30 cellular contexts compared by ENCODE assay signal in genomic region chr10:45004661-45005060, GRCh38. TPM values are rescaled to one million over a fixed set of nuclear protein-coding genes. Genes with fewer than 3 reads are reported as not detected.
"Had no signal": no experiment of that assay in that cellular context is flagged by ENCODE, and none has a peak within 500 bp of the region (broad histone marks: within the 10 kb centered on the region; RNA-seq: fewer than 3 reads in every experiment).

No MANE protein-coding gene starts in this region.

- DNase-seq: naive B cell; naive thymus-derived CD8-positive, alpha-beta T cell; nephron progenitor cell; nucleus accumbens; pancreas; psoas muscle; right cardiac atrium; spleen; stimulated activated CD4-positive, alpha-beta T cell treated with anti-CD3 and anti-CD28 coated beads, Interleukin-12 subunit alpha, Interleukin-12 subunit beta, amount 100 ng/mL, for 4 hours; stimulated activated CD4-positive, alpha-beta T cell treated with anti-CD3 and anti-CD28 coated beads, Interleukin-1b, Interleukin-23, amount 100 ng/mL, for 48 hours; stimulated activated CD4-positive, alpha-beta T cell treated with anti-CD3 and anti-CD28 coated beads, Interleukin-4, amount 100 ng/mL, for 1 hour; stimulated activated CD4-positive, alpha-beta T cell treated with anti-CD3 and anti-CD28 coated beads, Interleukin-4, amount 100 ng/mL, for 4 hours; stimulated activated CD8-positive, alpha-beta memory T cell treated with anti-CD3 and anti-CD28 coated beads, Interleukin-4, amount 100 ng/mL, for 48 hours; stimulated activated naive CD4-positive, alpha-beta T cell; stimulated activated naive CD8-positive, alpha-beta T cell treated with anti-CD3 and anti-CD28 coated beads, Interleukin-15, amount 100 ng/mL, for 72 hours; stimulated activated naive CD8-positive, alpha-beta T cell treated with anti-CD3 and anti-CD28 coated beads, Interleukin-15, Interleukin-2, amounts not matched to agents 100 U/mL and 50 U/mL, for 24 hours; substantia nigra; testis; tibial artery; transverse colon; upper lobe of right lung; uterus had no signal

- H3K27ac Mint-ChIP-seq: nephron progenitor cell; stimulated activated memory B cell treated with anti-CD40 and anti-IgM and Interleukin-4, amounts not matched to agents 10 μg/mL and 1 μg/mL and 100 μg/mL, for 72 hours; stimulated activated naive CD8-positive, alpha-beta T cell treated with anti-CD3 and anti-CD28 coated beads, Interleukin-15, amount 100 ng/mL, for 72 hours; type B pancreatic cell had no signal

- H3K27me3 ChIP-seq: neutrophil, pancreas, spleen, suprapubic skin, testis, tibial artery, transverse colon, upper lobe of right lung, uterus had no signal

- H3K27me3 Mint-ChIP-seq: naive B cell; naive thymus-derived CD8-positive, alpha-beta T cell; stimulated activated memory B cell treated with anti-CD40 and anti-IgM and Interleukin-4, amounts not matched to agents 10 μg/mL and 1 μg/mL and 100 μg/mL, for 72 hours; stimulated activated naive CD8-positive, alpha-beta T cell treated with anti-CD3 and anti-CD28 coated beads, Interleukin-15, amount 100 ng/mL, for 72 hours; type B pancreatic cell had no signal

- H3K4me2 ChIP-seq: smooth muscle cell had no signal

- H3K27ac ChIP-seq: neutrophil, pancreas, psoas muscle, skin epidermis, suprapubic skin, testis, tibial artery, transverse colon, upper lobe of right lung, uterus had no signal

- H3K4me3 Mint-ChIP-seq: naive thymus-derived CD8-positive, alpha-beta T cell; nephron progenitor cell; neural crest cell; stimulated activated memory B cell treated with anti-CD40 and anti-IgM and Interleukin-4, amounts not matched to agents 10 μg/mL and 1 μg/mL and 100 μg/mL, for 72 hours; stimulated activated naive CD8-positive, alpha-beta T cell treated with anti-CD3 and anti-CD28 coated beads, Interleukin-15, amount 100 ng/mL, for 72 hours; type B pancreatic cell had no signal

- H3K9me3 ChIP-seq: neutrophil, pancreas, psoas muscle, suprapubic skin, testis, tibial artery, transverse colon, upper lobe of right lung, uterus had no signal

- H3K4me3 ChIP-seq: pancreas, psoas muscle, skin epidermis, smooth muscle cell, spleen, suprapubic skin, testis, tibial artery, transverse colon, upper lobe of right lung, uterus had no signal

- ATAC-seq: naive thymus-derived CD8-positive, alpha-beta T cell; pancreas; psoas muscle; right cardiac atrium; sciatic nerve; stimulated activated memory B cell treated with anti-CD40 and anti-IgM and Interleukin-4, amounts not matched to agents 10 μg/mL and 1 μg/mL and 100 μg/mL, for 72 hours; stimulated activated naive CD8-positive, alpha-beta T cell treated with anti-CD3 and anti-CD28 coated beads, Interleukin-15, amount 100 ng/mL, for 72 hours; stimulated activated naive CD8-positive, alpha-beta T cell treated with anti-CD3 and anti-CD28 coated beads, Interleukin-15, Interleukin-2, amounts not matched to agents 100 U/mL and 50 U/mL, for 24 hours; upper lobe of right lung had no signal

- H3K36me3 ChIP-seq: neutrophil, uterus had no signal

- FAIRE-seq: pancreas had no signal

RNA-seq across cellular contexts. Expression of gene DEPP1, which starts 26.1 kb away (rescaled TPM):
- total RNA-seq: naive thymus-derived CD8-positive, alpha-beta T cell had no signal
- polyA plus RNA-seq: naive thymus-derived CD8-positive, alpha-beta T cell had no signal
